Comparison of ENCODE assay signal across 20 cellular contexts in genomic region chr1:94250341-94250740, GRCh38. TPM values are rescaled to one million over a fixed set of nuclear protein-coding genes. Genes with fewer than 3 reads are reported as not detected.
DNase-seq lines count a peak whose midpoint lies in the region; TF ChIP-seq lines count a peak whose summit lies in the region.
"Had no signal": no experiment of that assay in that cellular context is flagged by ENCODE, and none has a peak within 500 bp of the region (broad histone marks: within the 10 kb centered on the region; RNA-seq: fewer than 3 reads in every experiment).

No MANE protein-coding gene starts in this region.

- TF ChIP-seq CTCF in 22Rv1 (IDR thresholded peaks at IDR 0.05), result no peak
- no peak for TF ChIP-seq CTCF in epithelial cell of esophagus (IDR thresholded peaks at IDR 0.05; ENCODE audit: insufficient read depth, low read depth, low read length, missing control alignments)

- peak overlapping the region; percentile 14; the same call in 1 of the 2 replicates for H3K27ac ChIP-seq in 22Rv1
- H3K27ac ChIP-seq: BLaER1 treated with 17β-estradiol and CSF1 and Interleukin-3, amounts not matched to agents 10 nM and 100 nM; HL-60; Peyer's patch had no signal

- DNase-seq in HT-29 (ENCODE audit: low spot score) (peak; percentile 83), epithelial cell of esophagus (ENCODE audit: low read depth) (peak; percentile 53), mucosa of gallbladder (ENCODE audit: low spot score) (peak; percentile 63), anterior cingulate cortex (lab: John Stamatoyannopoulos, UW) (no peak), NCI-H2081 (lab: John Stamatoyannopoulos, UW) (no peak), superior temporal gyrus (ENCODE audit: extremely low spot score) (no peak)
- no peak for DNase-seq in stimulated activated naive CD4-positive, alpha-beta T cell treated with Interleukin-2 at 50 U/mL for 16 hours (lab: John Stamatoyannopoulos, UW)
- DNase-seq: DMS 273 treated with DMSO at 0.1 percent for 48 hours, H9, NCI-H1436 treated with DMSO at 0.1 percent for 48 hours, NCI-H2029 treated with DMSO at 0.1 percent for 48 hours, NCI-H774, Peyer's patch, SHP77, SK-N-SH had no signal

- H3K4me3 ChIP-seq in epithelial cell of esophagus (ENCODE audit: low read length), result no peak overlapping the region
- H3K4me3 ChIP-seq: A549; BLaER1 treated with 17β-estradiol and CSF1 and Interleukin-3, amounts not matched to agents 10 nM and 100 nM; K562; Peyer's patch had no signal

RNA-seq across cellular contexts. Expression of gene ARHGAP29, which starts 13.0 kb away (rescaled TPM):
- total RNA-seq in HT-29 (2014; rRNA removed; shearing (Covaris generic)), result 18.6 and 22.6 TPM in 2 replicates
- total RNA-seq in mucosa of gallbladder, result 19.2 TPM

Comparison
In these comparisons a context has a peak if more than half of its experiments do, and no peak if none do; other contexts are left out.
1. DNase-seq: peak in HT-29 (single experiment), epithelial cell of esophagus (single experiment) and mucosa of gallbladder (single experiment); none in anterior cingulate cortex (0 of 58), NCI-H2081 (0 of 2), superior temporal gyrus (single experiment) and stimulated activated naive CD4-positive, alpha-beta T cell treated with Interleukin-2 at 50 U/mL for 16 hours (single experiment).